22 cellular contexts compared by ENCODE assay signal in the genomic region with DNA sequence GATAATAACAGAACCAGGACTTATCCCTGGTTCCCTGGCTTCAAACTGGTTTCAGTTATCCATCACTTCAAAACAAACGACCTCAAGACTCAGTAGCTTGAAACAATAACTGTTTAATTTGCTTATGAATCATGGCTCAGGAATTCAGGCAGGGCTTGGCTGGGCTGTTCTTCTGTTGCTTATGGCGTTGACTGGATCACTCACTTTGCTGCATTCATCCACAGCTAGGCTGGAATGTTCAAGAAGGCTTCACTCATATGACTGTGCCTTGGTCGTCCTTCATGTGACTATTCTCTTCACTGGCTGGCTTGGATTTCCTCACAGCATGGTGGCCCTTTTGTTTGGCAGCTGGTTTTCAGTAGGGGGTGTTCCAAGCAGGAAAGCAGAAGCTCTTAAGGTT. TPM values are rescaled to one million over a fixed set of nuclear protein-coding genes. Genes with fewer than 3 reads are reported as not detected.
DNase-seq lines count a peak whose midpoint lies in the region; ATAC-seq and TF ChIP-seq lines count a peak whose summit lies in the region.
"Had no signal": no experiment of that assay in that cellular context is flagged by ENCODE, and none has a peak within 500 bp of the region (broad histone marks: within the 10 kb centered on the region; RNA-seq: fewer than 3 reads in every experiment).

No MANE protein-coding gene starts in this region.

- H3K36me3 ChIP-seq in HCT116 (ENCODE audit: control insufficient read depth in 1 of 2, insufficient read depth in 2 of 2, low read length in 2 of 2) (no peaks in the 10 kb centered on the region), upper lobe of right lung (no peaks in the 10 kb centered on the region), endodermal cell (ENCODE audit: control insufficient read depth, insufficient read depth, low read length) (no peaks in the 10 kb centered on the region)
- H3K36me3 ChIP-seq: esophagus muscularis mucosa, sigmoid colon, SJCRH30 had no signal

- H3K27me3 Mint-ChIP-seq in endodermal cell (ENCODE audit: insufficient read depth) = peaks cover 8% of the 10 kb centered on the region

- peaks cover 21% of the 10 kb centered on the region for H3K4me1 Mint-ChIP-seq in endodermal cell

- no peak for TF ChIP-seq POLR2A in HCT116 (IDR thresholded peaks at IDR 0.05; ENCODE audit: borderline replicate concordance, extremely low read depth, insufficient read depth, insufficient read length)

- peaks cover 1% of the 10 kb centered on the region for H3K36me3 Mint-ChIP-seq in endodermal cell (ENCODE audit: low read depth)
- H3K36me3 Mint-ChIP-seq: stimulated activated effector memory CD8-positive, alpha-beta T cell treated with anti-CD3 and anti-CD28 coated beads, Interleukin-12 subunit alpha, Interleukin-12 subunit beta, amount 100 ng/mL, for 72 hours had no signal

- intact Hi-C loops in HCT116 (cut with micrococcal nuclease) = loop anchor here (5.0 kb wide), 1 partner anchor 63 kb away; no protein-coding TSS in a partner anchor
- intact Hi-C loops in upper lobe of right lung (cut with DNase I) = no loop called here

- 0 out of 2 replicates have a peak, but pooled peaks have one; percentile 9 for TF ChIP-seq RAD21 in HCT116 (IDR thresholded peaks at IDR 0.05; ENCODE audit: low read depth)

- H3K79me2 ChIP-seq in HCT116 (ENCODE audit: insufficient read depth, low read length) = no peaks in the 10 kb centered on the region
- H3K79me2 ChIP-seq: parathyroid adenoma had no signal

- H3K9me2 ChIP-seq in HCT116 (ENCODE audit: insufficient read depth) = no peaks in the 10 kb centered on the region

- peaks cover 2% of the 10 kb centered on the region for H3K9me3 Mint-ChIP-seq in endodermal cell
- H3K9me3 Mint-ChIP-seq: activated CD8-positive, alpha-beta T cell treated with anti-CD3 and anti-CD28 coated beads for 36 hours; CD4-positive, alpha-beta T cell; nephron; stimulated activated effector memory CD8-positive, alpha-beta T cell treated with anti-CD3 and anti-CD28 coated beads, Interleukin-12 subunit alpha, Interleukin-12 subunit beta, amount 100 ng/mL, for 72 hours; T-helper 2 cell treated with Interferon-gamma antibody and Interleukin-4, amounts not matched to agents 5 μg/mL and 100 μg/mL, for 36 hours had no signal

- CTCF ChIA-PET in HCT116 (lab: Charles Lee) = interaction anchor here (1.0 kb wide), 1 partner anchor 18 kb away, joined by 3 read pairs; no protein-coding TSS in a partner anchor

- H3K9me3 ChIP-seq in HCT116 (ENCODE audit: control insufficient read depth in 1 of 2, insufficient read depth in 1 of 2, low read depth in 1 of 2, low read length in 2 of 2) (no peaks in the 10 kb centered on the region), upper lobe of right lung (no peaks in the 10 kb centered on the region), endodermal cell (ENCODE audit: control insufficient read depth, low read length) (peaks cover 10% of the 10 kb centered on the region)
- H3K9me3 ChIP-seq: esophagus muscularis mucosa, sigmoid colon, SJCRH30 had no signal

- H3K4me1 ChIP-seq in HCT116 (ENCODE audit: control insufficient read depth in 1 of 2, insufficient read depth in 2 of 2, low read length in 2 of 2) = peaks cover 43 to 51% of the 10 kb centered on the region in 2 experiments
- H3K4me1 ChIP-seq in upper lobe of right lung = peaks cover 9% of the 10 kb centered on the region
- peaks cover 3% of the 10 kb centered on the region for H3K4me1 ChIP-seq in endodermal cell (ENCODE audit: control insufficient read depth, insufficient read depth, low read length)

- peak overlapping the region; percentile 65 for H3K4me2 ChIP-seq in HCT116 (ENCODE audit: low read length)

- H4K20me1 ChIP-seq in HCT116 (ENCODE audit: insufficient read depth) = no peaks in the 10 kb centered on the region

- RAD21 ChIA-PET in HCT116 (lab: Charles Lee; ENCODE audit: low non-redundant PET in 1 of 2, low total read pairs in 2 of 2, uncharacterized antibody in 2 of 2, unreplicated experiment in 2 of 2) = no interaction called here

- 71 to 79% methylated on average over 3 of the region's 3 CpGs for WGBS in endodermal cell (ENCODE audit: insufficient coverage in 1 of 2, insufficient read length in 1 of 2), 2 experiments

- H3K4me3 ChIP-seq in HCT116 (replicated peaks in 1 of 2; ENCODE audit: low read depth in 1 of 2, low read length in 2 of 2) = peak overlapping the region in 1 of 2 experiments; percentile 2; a peak in 1 of 4 replicates
- H3K4me3 ChIP-seq in upper lobe of right lung = no peak overlapping the region
- H3K4me3 ChIP-seq in endodermal cell (ENCODE audit: low read length) = no peak overlapping the region
- H3K4me3 ChIP-seq: esophagus muscularis mucosa, sigmoid colon, SJCRH30 had no signal

- H3K4me3 Mint-ChIP-seq in endodermal cell = no peak overlapping the region
- H3K4me3 Mint-ChIP-seq: activated CD8-positive, alpha-beta T cell treated with anti-CD3 and anti-CD28 coated beads for 36 hours; CD4-positive, alpha-beta T cell; H9; mesothelial cell of epicardium; stimulated activated effector memory CD8-positive, alpha-beta T cell treated with anti-CD3 and anti-CD28 coated beads, Interleukin-12 subunit alpha, Interleukin-12 subunit beta, amount 100 ng/mL, for 72 hours; T-helper 2 cell treated with Interferon-gamma antibody and Interleukin-4, amounts not matched to agents 5 μg/mL and 100 μg/mL, for 36 hours had no signal

- H2AFZ ChIP-seq in HCT116 (ENCODE audit: low read depth, low read length, poor library complexity, severe bottlenecking) = no peak overlapping the region
- H2AFZ ChIP-seq: parathyroid adenoma had no signal

- H3K9ac ChIP-seq in HCT116 (ENCODE audit: low read length) (no peak overlapping the region), endodermal cell (ENCODE audit: extremely low read depth, low read length, poor library complexity, severe bottlenecking) (no peak overlapping the region)
- H3K9ac ChIP-seq: parathyroid adenoma had no signal

- no TSS peak for BruUV-seq in HCT116 (replicated peaks; lab: Mats Ljungman, UMichigan)

- H3K27me3 ChIP-seq in HCT116 (ENCODE audit: insufficient read depth, low read length) = peaks cover 41% of the 10 kb centered on the region; the same call in 1 of the 2 replicates
- peaks cover 5% of the 10 kb centered on the region for H3K27me3 ChIP-seq in upper lobe of right lung
- H3K27me3 ChIP-seq in endodermal cell (ENCODE audit: control insufficient read depth, insufficient read depth, low read length, poor library complexity, severe bottlenecking) = peaks cover 18% of the 10 kb centered on the region
- H3K27me3 ChIP-seq: sigmoid colon, SJCRH30 had no signal

- no peak overlapping the region for H3K27ac Mint-ChIP-seq in endodermal cell
- H3K27ac Mint-ChIP-seq: activated CD8-positive, alpha-beta T cell treated with anti-CD3 and anti-CD28 coated beads for 36 hours; CD4-positive, alpha-beta T cell; mesothelial cell of epicardium; nephron; stimulated activated effector memory CD8-positive, alpha-beta T cell treated with anti-CD3 and anti-CD28 coated beads, Interleukin-12 subunit alpha, Interleukin-12 subunit beta, amount 100 ng/mL, for 72 hours; T-helper 2 cell treated with Interferon-gamma antibody and Interleukin-4, amounts not matched to agents 5 μg/mL and 100 μg/mL, for 36 hours had no signal

- peak; percentile 43 for ATAC-seq in HCT116
- ATAC-seq in esophagus mucosa = peak; percentile 70
- ATAC-seq in upper lobe of right lung = no peak
- no peak for ATAC-seq in GM18511 (IDR thresholded peaks at IDR 0.05; ENCODE audit: unreplicated experiment)
- ATAC-seq: activated CD8-positive, alpha-beta T cell treated with anti-CD3 and anti-CD28 coated beads for 36 hours; stimulated activated effector memory CD8-positive, alpha-beta T cell treated with anti-CD3 and anti-CD28 coated beads, Interleukin-12 subunit alpha, Interleukin-12 subunit beta, amount 100 ng/mL, for 72 hours had no signal

- DNase-seq in ACHN (peak; percentile 70), HCT116 (ENCODE audit: low read depth, low spot score) (peak; percentile 67), RPMI7951 (ENCODE audit: low read depth) (peak; percentile 10), upper lobe of right lung (no peak), G401 (ENCODE audit: low spot score) (no peak), endodermal cell (no peak)
- DNase-seq: activated CD8-positive, alpha-beta T cell treated with anti-CD3 and anti-CD28 coated beads for 36 hours; caudate nucleus; CD4-positive, alpha-beta T cell; H9; NCI-H1105; NCI-H524 treated with DMSO at 0.1 percent for 48 hours; sigmoid colon; SJCRH30 had no signal

- in situ Hi-C loops in ACHN (cut with HindIII; ENCODE audit: low pct_ligation_motif_present, low pct_unique_long_range_greater_than_20kb, low sequenced_read_pairs) = no loop called here
- in situ Hi-C loops in G401 (cut with HindIII; ENCODE audit: low sequenced_read_pairs) = no loop called here

- H3K27ac ChIP-seq in HCT116 (ENCODE audit: low read depth, low read length) (peak overlapping the region; percentile 1; the same call in 1 of the 2 replicates), upper lobe of right lung (no peak overlapping the region), endodermal cell (ENCODE audit: low read depth, low read length) (no peak overlapping the region)
- H3K27ac ChIP-seq: esophagus muscularis mucosa, parathyroid adenoma, sigmoid colon, SJCRH30 had no signal

- TF ChIP-seq CTCF in HCT116 (IDR thresholded peaks at IDR 0.05 in 2 of 3, conservative IDR thresholded peaks at IDR 0.05 in 1 of 3; ENCODE audit: borderline replicate concordance in 1 of 3, insufficient read depth in 1 of 3, low read depth in 2 of 3, low read length in 2 of 3) (no peak), upper lobe of right lung (IDR thresholded peaks at IDR 0.05) (no peak), endodermal cell (conservative IDR thresholded peaks at IDR 0.05) (no peak)

- POLR2A ChIA-PET in HCT116 (lab: Charles Lee) = interaction anchor here (0.7 kb wide), 1 partner anchor 215 kb away, joined by 3 read pairs; no protein-coding TSS in a partner anchor

TF ChIP-seq in HCT116, 20 proteins besides CTCF, POLR2A, EP300 and RAD21 (continues in another document):
- TF ChIP-seq EZH2 (IDR thresholded peaks at IDR 0.05) (no peak), JUND (IDR thresholded peaks at IDR 0.05) (peak; percentile 77), SP1 (IDR thresholded peaks at IDR 0.05; ENCODE audit: low read depth) (0 out of 2 replicates have a peak, but pooled peaks have one; percentile 35)

RNA-seq across cellular contexts. Expression of gene NOS1AP, which starts 5.1 kb away (rescaled TPM):
- total RNA-seq in HCT116 (2021; ENCODE audit: unreplicated experiment) (5.3 TPM), esophagus mucosa (1.4 TPM), upper lobe of right lung (4.9 TPM), endodermal cell (1 to 10 TPM; 4.8 to 5.9 TPM)
- polyA plus RNA-seq in HCT116 (2012) = 4.7 and 4.8 TPM in 2 replicates
- total RNA-seq in RPMI7951 (2014; rRNA removed; shearing (Covaris generic)) = not detected in 2 replicates
- total RNA-seq in G401 (2014; rRNA removed; shearing (Covaris generic)) = 0.06 and 0.20 TPM in 2 replicates
- polyA plus RNA-seq in endodermal cell (2013, experiment 1 of 2) = 5.5 TPM
- polyA plus RNA-seq in endodermal cell (2013, experiment 2 of 2) = 4.8 TPM
- total RNA-seq: CD4-positive, alpha-beta T cell had no signal

RNA-seq across cellular contexts. Expression of gene OLFML2B, which starts 50.9 kb away (rescaled TPM):
- total RNA-seq in HCT116 (2021; ENCODE audit: unreplicated experiment) (1.3 TPM), esophagus mucosa (0.72 TPM), upper lobe of right lung (17.5 TPM), endodermal cell (under 1 TPM; 0.75 to 1.00 TPM)
- 1.4 and 1.5 TPM in 2 replicates for polyA plus RNA-seq in HCT116 (2012)
- total RNA-seq in RPMI7951 (2014; rRNA removed; shearing (Covaris generic)) = 15.0 and 20.3 TPM in 2 replicates
- total RNA-seq in G401 (2014; rRNA removed; shearing (Covaris generic)) = 0.31 TPM in 1 of 2 replicates, not detected in the other
- 5.8 TPM for polyA plus RNA-seq in endodermal cell (2013, experiment 1 of 2)
- 5.5 TPM for polyA plus RNA-seq in endodermal cell (2013, experiment 2 of 2)
- total RNA-seq: activated CD8-positive, alpha-beta T cell treated with anti-CD3 and anti-CD28 coated beads for 36 hours had no signal

Comparison
In these comparisons a context has a peak if more than half of its experiments do, and no peak if none do; other contexts are left out.
1. DNase-seq: peak in ACHN (single experiment), HCT116 (single experiment) and RPMI7951 (single experiment); none in upper lobe of right lung (single experiment), G401 (single experiment) and endodermal cell (single experiment).
2. ATAC-seq: peak in HCT116 (single experiment) and esophagus mucosa (single experiment); none in upper lobe of right lung (single experiment) and GM18511 (single experiment).